ENCODE assay signal across 23 cellular contexts in genomic region chr5:145077028-145077427, GRCh38.
"Had no signal": no experiment of that assay in that cellular context is flagged by ENCODE, and none has a peak within 500 bp of the region (broad histone marks: within the 10 kb centered on the region; RNA-seq: fewer than 3 reads in every experiment).

No MANE protein-coding gene starts in this region.

- H3K4me1 Mint-ChIP-seq: endodermal cell had no signal

- H3K36me3 ChIP-seq: colonic mucosa, esophagus squamous epithelium, gastrocnemius medialis, heart right ventricle, left lung, lower lobe of right lung had no signal

- H3K4me1 ChIP-seq: colonic mucosa, esophagus squamous epithelium, gastrocnemius medialis, heart right ventricle, left lung, lower lobe of right lung had no signal

- H3K4me3 Mint-ChIP-seq: dendritic cell treated with granulocyte-macrophage colony-stimulating factor and Interleukin-4, amounts not matched to agents 40 ng/mL and 50 ng/mL, for 4 days; effector memory CD8-positive, alpha-beta T cell; endodermal cell had no signal

- H3K4me3 ChIP-seq: colonic mucosa, esophagus squamous epithelium, gastrocnemius medialis, heart right ventricle, left lung, lower lobe of right lung had no signal

- H3K27ac Mint-ChIP-seq: dendritic cell treated with granulocyte-macrophage colony-stimulating factor and Interleukin-4, amounts not matched to agents 40 ng/mL and 50 ng/mL, for 4 days; effector memory CD8-positive, alpha-beta T cell; endodermal cell had no signal

- ATAC-seq: effector memory CD8-positive, alpha-beta T cell; esophagus mucosa; gastrocnemius medialis; heart right ventricle; left cardiac atrium; left lung; left ventricle myocardium superior; lower lobe of right lung had no signal

- H3K9me3 Mint-ChIP-seq: endodermal cell had no signal

- H3K27me3 Mint-ChIP-seq: dendritic cell treated with granulocyte-macrophage colony-stimulating factor and Interleukin-4, amounts not matched to agents 40 ng/mL and 50 ng/mL, for 4 days; effector memory CD8-positive, alpha-beta T cell had no signal

- H3K9me3 ChIP-seq: colonic mucosa, esophagus squamous epithelium, gastrocnemius medialis, heart right ventricle, left lung, lower lobe of right lung had no signal

- H3K27ac ChIP-seq: colonic mucosa, epithelial cell of prostate, esophagus squamous epithelium, gastrocnemius medialis, heart right ventricle, left lung, lower lobe of right lung had no signal

- DNase-seq: colonic mucosa; cortex of kidney; effector CD8-positive, alpha-beta T cell; effector memory CD8-positive, alpha-beta T cell; endodermal cell; erythroblast; esophagus squamous epithelium; foreskin fibroblast; foreskin melanocyte; gastrocnemius medialis; glutamatergic neuron; head of caudate nucleus; heart right ventricle; hippocampal formation; left cardiac atrium; left ventricle myocardium superior; lower lobe of right lung; mesendoderm; midbrain had no signal

- H3K27me3 ChIP-seq: colonic mucosa, esophagus squamous epithelium, gastrocnemius medialis, heart right ventricle, left lung had no signal
